ENCODE assay signal across 18 cellular contexts in genomic region chr3:142623209-142623608, GRCh38. TPM values are rescaled to one million over a fixed set of nuclear protein-coding genes. Genes with fewer than 3 reads are reported as not detected.
DNase-seq lines count a peak whose midpoint lies in the region; ATAC-seq, FAIRE-seq and TF ChIP-seq lines count a peak whose summit lies in the region.
"Had no signal": no experiment of that assay in that cellular context is flagged by ENCODE, and none has a peak within 500 bp of the region (broad histone marks: within the 10 kb centered on the region; RNA-seq: fewer than 3 reads in every experiment).

No MANE protein-coding gene starts in this region.

- no peaks in the 10 kb centered on the region for H3K9me3 Mint-ChIP-seq in glutamatergic neuron (ENCODE audit: unreplicated experiment)
- no peaks in the 10 kb centered on the region for H3K9me3 Mint-ChIP-seq in stimulated activated effector memory CD8-positive, alpha-beta T cell treated with anti-CD3 and anti-CD28 coated beads, Interleukin-12 subunit alpha, Interleukin-12 subunit beta, amount 100 ng/mL, for 72 hours
- H3K9me3 Mint-ChIP-seq: CD4-positive, alpha-beta memory T cell; GM23338; HFFc6 had no signal

- ATAC-seq in K562 = no peak
- no peak for ATAC-seq in HG02623 (IDR thresholded peaks at IDR 0.05; ENCODE audit: unreplicated experiment)
- no peak for ATAC-seq in stimulated activated effector memory CD8-positive, alpha-beta T cell treated with anti-CD3 and anti-CD28 coated beads, Interleukin-12 subunit alpha, Interleukin-12 subunit beta, amount 100 ng/mL, for 72 hours
- ATAC-seq: GM23338, HCT116 had no signal

- POLR2A ChIA-PET in K562 (lab: Yijun Ruan, JAX) = interaction anchor here (2.3 to 2.9 kb wide), 4 partner anchors 11 to 19 kb away, joined by 8 to 10 read pairs (median 8); no protein-coding TSS in a partner anchor

- DNase-seq in LoVo (ENCODE audit: low spot score) = peak; percentile 31
- no peak for DNase-seq in K562 (ENCODE audit: extremely low read depth in 1 of 4, low spot score in 3 of 4)
- DNase-seq in glutamatergic neuron = no peak
- DNase-seq in stimulated activated effector memory CD8-positive, alpha-beta T cell treated with anti-CD3 and anti-CD28 coated beads, Interleukin-12 subunit alpha, Interleukin-12 subunit beta, amount 100 ng/mL, for 72 hours (ENCODE audit: low spot score in 2 of 2) = no peak
- DNase-seq: ACHN; CD4-positive, alpha-beta memory T cell; DMS153; DMS79; GF-D8; H7; HFFc6; IMR-90 had no signal

- H3K27me3 ChIP-seq in K562 (ENCODE audit: control insufficient read depth in 2 of 2, insufficient read depth in 2 of 2, low read length in 2 of 2) (no peaks in the 10 kb centered on the region), mucosa of rectum (ENCODE audit: control insufficient read depth in 2 of 2, insufficient read depth in 2 of 2, low read length in 2 of 2) (no peaks in the 10 kb centered on the region)

- H3K79me2 ChIP-seq in K562 (ENCODE audit: control insufficient read depth, insufficient read depth, low read length) = no peaks in the 10 kb centered on the region

- TF ChIP-seq CTCF in K562 (IDR thresholded peaks at IDR 0.05 in 2 of 3, conservative IDR thresholded peaks at IDR 0.05 in 1 of 3; ENCODE audit: insufficient read depth in 2 of 3, low read depth in 1 of 3, low read length in 3 of 3) (no peak), glutamatergic neuron (IDR thresholded peaks at IDR 0.05; ENCODE audit: partially characterized antibody, unreplicated experiment) (no peak)

- H3K27ac ChIP-seq in K562 (ENCODE audit: extremely low read depth, low read depth, low read length) (no peak overlapping the region), mucosa of rectum (ENCODE audit: low read depth in 2 of 2, low read length in 2 of 2) (peak overlapping the region; percentile 77)
- H3K27ac ChIP-seq: C4-2B had no signal

- no peak overlapping the region for H3K9ac ChIP-seq in K562 (ENCODE audit: insufficient read depth in 1 of 2, low read depth in 2 of 2, low read length in 2 of 2)
- H3K9ac ChIP-seq in mucosa of rectum (ENCODE audit: low read depth in 1 of 2, low read length in 2 of 2) = peak overlapping the region in 1 of 2 donors; percentile 48

- H3K4me3 Mint-ChIP-seq in glutamatergic neuron (ENCODE audit: unreplicated experiment) = no peak overlapping the region
- no peak overlapping the region for H3K4me3 Mint-ChIP-seq in stimulated activated effector memory CD8-positive, alpha-beta T cell treated with anti-CD3 and anti-CD28 coated beads, Interleukin-12 subunit alpha, Interleukin-12 subunit beta, amount 100 ng/mL, for 72 hours
- H3K4me3 Mint-ChIP-seq: CD4-positive, alpha-beta memory T cell; GM23338; HFFc6 had no signal

- TF ChIP-seq POLR2A in K562 (conservative IDR thresholded peaks at IDR 0.05) = no peak

- H3K36me3 ChIP-seq in K562 (ENCODE audit: control insufficient read depth, insufficient read depth, low read length) (no peaks in the 10 kb centered on the region), mucosa of rectum (ENCODE audit: control insufficient read depth in 2 of 2, insufficient read depth in 2 of 2, low read length in 2 of 2) (peaks cover under 1 to 3% of the 10 kb centered on the region in 2 donors)

- H2AFZ ChIP-seq in K562 (ENCODE audit: low read depth, low read length) = no peak overlapping the region
- H2AFZ ChIP-seq: GM23338 had no signal

- TF ChIP-seq EP300 in K562 (IDR thresholded peaks at IDR 0.05; ENCODE audit: low read length) = no peak

- WGBS in K562 (ENCODE audit: insufficient coverage, low coverage, missing lambda C conversion rate) = 22% methylated on average over 1 of the region's 1 CpG

- no peaks in the 10 kb centered on the region for H3K27me3 Mint-ChIP-seq in glutamatergic neuron (ENCODE audit: unreplicated experiment)

- H3K36me3 Mint-ChIP-seq in glutamatergic neuron (ENCODE audit: unreplicated experiment) = no peaks in the 10 kb centered on the region
- no peaks in the 10 kb centered on the region for H3K36me3 Mint-ChIP-seq in stimulated activated effector memory CD8-positive, alpha-beta T cell treated with anti-CD3 and anti-CD28 coated beads, Interleukin-12 subunit alpha, Interleukin-12 subunit beta, amount 100 ng/mL, for 72 hours
- H3K36me3 Mint-ChIP-seq: CD4-positive, alpha-beta memory T cell had no signal

- in situ Hi-C loops in K562 (cut with MboI) = no loop called here

- H3K4me1 ChIP-seq in K562 (replicated peaks in 1 of 2; ENCODE audit: control insufficient read depth in 2 of 2, insufficient read depth in 2 of 2, low read length in 2 of 2) (peaks cover 3 to 26% of the 10 kb centered on the region in 2 experiments; a peak in 3 of 5 replicates), mucosa of rectum (ENCODE audit: control insufficient read depth in 2 of 2, insufficient read depth in 2 of 2, low read length in 2 of 2) (peaks cover 25 to 47% of the 10 kb centered on the region in 2 donors)

- TF ChIP-seq RAD21 in K562 (CRISPR knock-in tag; conservative IDR thresholded peaks at IDR 0.05 in 1 of 2, IDR thresholded peaks at IDR 0.05 in 1 of 2) = no peak

- no peak for FAIRE-seq in K562 (lab: Jason Lieb, UNC)
- FAIRE-seq: HTR-8/SVneo had no signal

- CTCF ChIA-PET in K562 (lab: Yijun Ruan, JAX; ENCODE audit: low intra/inter-chr PET ratio) = no interaction called here

- no peak overlapping the region for H3K27ac Mint-ChIP-seq in glutamatergic neuron (ENCODE audit: unreplicated experiment)
- no peak overlapping the region for H3K27ac Mint-ChIP-seq in stimulated activated effector memory CD8-positive, alpha-beta T cell treated with anti-CD3 and anti-CD28 coated beads, Interleukin-12 subunit alpha, Interleukin-12 subunit beta, amount 100 ng/mL, for 72 hours
- H3K27ac Mint-ChIP-seq: CD4-positive, alpha-beta memory T cell; GM23338; HFFc6 had no signal

- H3K9me1 ChIP-seq in K562 (ENCODE audit: control insufficient read depth, insufficient read depth, low read length) = no peaks in the 10 kb centered on the region

- no TSS peak for BruUV-seq in K562 (replicated peaks; lab: Mats Ljungman, UMichigan)

- H3K4me3 ChIP-seq in K562 (no peak overlapping the region), mucosa of rectum (ENCODE audit: low read length in 2 of 2) (peak overlapping the region; percentile 52 to 53)
- H3K4me3 ChIP-seq: GM23338 had no signal

- intact Hi-C loops in K562 (cut with micrococcal nuclease) = no loop called here

- H3K4me1 Mint-ChIP-seq in glutamatergic neuron (ENCODE audit: low read depth, unreplicated experiment) = peaks cover 12% of the 10 kb centered on the region
- H3K4me1 Mint-ChIP-seq in stimulated activated effector memory CD8-positive, alpha-beta T cell treated with anti-CD3 and anti-CD28 coated beads, Interleukin-12 subunit alpha, Interleukin-12 subunit beta, amount 100 ng/mL, for 72 hours = no peaks in the 10 kb centered on the region
- H3K4me1 Mint-ChIP-seq: CD4-positive, alpha-beta memory T cell had no signal

- H3K9me3 ChIP-seq in K562 (replicated peaks; ENCODE audit: control insufficient read depth, insufficient read depth, low read depth, low read length) (no peaks in the 10 kb centered on the region), mucosa of rectum (ENCODE audit: control insufficient read depth in 2 of 2, low read length in 2 of 2) (no peaks in the 10 kb centered on the region)

- peaks cover 5% of the 10 kb centered on the region; the same call in 1 of the 2 replicates for H4K20me1 ChIP-seq in K562 (replicated peaks; ENCODE audit: control insufficient read depth, insufficient read depth, low read length)

- H3K4me2 ChIP-seq in K562 (ENCODE audit: insufficient read depth, low read length) = no peak overlapping the region
- H3K4me2 ChIP-seq: GM23338 had no signal

TF ChIP-seq in K562, 482 proteins besides CTCF, POLR2A, EP300 and RAD21 (continues in another document):
- no peak for TF ChIP-seq MTF1 (CRISPR knock-in tag; IDR thresholded peaks at IDR 0.05; ENCODE audit: borderline replicate concordance)

RNA-seq across cellular contexts. Expression of gene PLS1, which starts 27.0 kb away (rescaled TPM):
- total RNA-seq in K562 (2011; cell fraction: chromatin; rRNA removed; ENCODE audit: low replicate concordance) = 6.6 and 24.4 TPM in 2 replicates
- 1.8 and 2.2 TPM in 2 replicates for total RNA-seq in K562 (2011; cell fraction: nucleolus; rRNA removed)
- total RNA-seq in K562 (2011; cell fraction: nucleoplasm; rRNA removed) = 10.0 and 11.6 TPM in 2 replicates
- total RNA-seq in K562 (2014; rRNA removed) = 7.8 and 9.5 TPM in 2 replicates
- total RNA-seq in K562 (2014; rRNA removed; fragmentation: Illumina TruSeq; extraction: Trizol) = 16.2 and 17.8 TPM in 2 replicates
- 11.9 and 13.7 TPM in 2 replicates for total RNA-seq in K562 (2015; rRNA removed; fragmentation: Illumina TruSeq; extraction: Trizol)
- total RNA-seq in K562 (2021) = 9.0 and 11.5 TPM in 2 replicates
- polyA plus RNA-seq in K562 (2011; rRNA removed) = 10.8 and 20.1 TPM in 2 replicates
- 3.5 and 6.8 TPM in 2 replicates for polyA plus RNA-seq in K562 (2011; cell fraction: cytosol; rRNA removed)
- polyA plus RNA-seq in K562 (2011; cell fraction: nucleus; rRNA removed) = 4.2 and 4.5 TPM in 2 replicates
- polyA plus RNA-seq in K562 (2012) = 6.4 and 7.2 TPM in 2 replicates
- 9.9 and 13.0 TPM in 2 replicates for polyA plus RNA-seq in K562 (2014; fragmentation: Illumina TruSeq; extraction: Trizol)
- polyA plus RNA-seq in K562 (2014; fragmentation: Nextera tagmentation; extraction: Ambion mirVana) = 10 to 100 TPM; 10.6 to 21.3 TPM
- polyA plus RNA-seq in K562 (2014; rRNA removed) = 6.1 and 11.0 TPM in 2 replicates
- 23.9 and 26.7 TPM in 2 replicates for polyA minus RNA-seq in K562 (2011; rRNA and poly(A)+ RNA removed)
- 6.5 and 10.6 TPM in 2 replicates for polyA minus RNA-seq in K562 (2011; cell fraction: cytosol; rRNA and poly(A)+ RNA removed)
- polyA minus RNA-seq in K562 (2011; cell fraction: nucleus; rRNA and poly(A)+ RNA removed) = 5.5 and 10.4 TPM in 2 replicates
- total RNA-seq in glutamatergic neuron (ENCODE audit: unreplicated experiment) = 1.3 TPM

RNA-seq across cellular contexts. Expression of gene ATR, which starts 44.7 kb away (rescaled TPM):
- total RNA-seq in K562 (2011; cell fraction: chromatin; rRNA removed; ENCODE audit: low replicate concordance) = 37.1 and 152 TPM in 2 replicates
- total RNA-seq in K562 (2011; cell fraction: nucleolus; rRNA removed) = 15.7 and 24.5 TPM in 2 replicates
- 41.6 and 44.8 TPM in 2 replicates for total RNA-seq in K562 (2011; cell fraction: nucleoplasm; rRNA removed)
- total RNA-seq in K562 (2014; rRNA removed) = 20.7 and 23.2 TPM in 2 replicates
- 37.4 and 41.5 TPM in 2 replicates for total RNA-seq in K562 (2014; rRNA removed; fragmentation: Illumina TruSeq; extraction: Trizol)
- 37.0 and 37.8 TPM in 2 replicates for total RNA-seq in K562 (2015; rRNA removed; fragmentation: Illumina TruSeq; extraction: Trizol)
- total RNA-seq in K562 (2021) = 27.2 and 28.9 TPM in 2 replicates
- polyA plus RNA-seq in K562 (2011; rRNA removed) = 22.9 and 33.6 TPM in 2 replicates
- polyA plus RNA-seq in K562 (2011; cell fraction: cytosol; rRNA removed) = 4.5 and 8.3 TPM in 2 replicates
- 30.9 and 39.1 TPM in 2 replicates for polyA plus RNA-seq in K562 (2011; cell fraction: nucleus; rRNA removed)
- polyA plus RNA-seq in K562 (2012) = 14.8 and 17.1 TPM in 2 replicates
- 16.8 and 21.9 TPM in 2 replicates for polyA plus RNA-seq in K562 (2014; fragmentation: Illumina TruSeq; extraction: Trizol)
- polyA plus RNA-seq in K562 (2014; fragmentation: Nextera tagmentation; extraction: Ambion mirVana) = 10 to 100 TPM; 19.8 to 20.3 TPM
- polyA plus RNA-seq in K562 (2014; rRNA removed) = 18.0 and 21.4 TPM in 2 replicates
- 66.9 and 67.3 TPM in 2 replicates for polyA minus RNA-seq in K562 (2011; rRNA and poly(A)+ RNA removed)
- 18.6 and 25.4 TPM in 2 replicates for polyA minus RNA-seq in K562 (2011; cell fraction: cytosol; rRNA and poly(A)+ RNA removed)
- 40.7 and 69.0 TPM in 2 replicates for polyA minus RNA-seq in K562 (2011; cell fraction: nucleus; rRNA and poly(A)+ RNA removed)
- total RNA-seq in glutamatergic neuron (ENCODE audit: unreplicated experiment) = 18.3 TPM
